Comparison of ENCODE assay signal across 8 cellular contexts in genomic region chr3:3998140-3998977, GRCh38.
DNase-seq lines count a peak whose midpoint lies in the region; ATAC-seq and TF ChIP-seq lines count a peak whose summit lies in the region.

No MANE protein-coding gene starts in this region.

- H3K27ac ChIP-seq in cardiac muscle cell (no peak overlapping the region), spleen (no peak overlapping the region)

- no peaks in the 10 kb centered on the region for H3K27me3 ChIP-seq in cardiac muscle cell
- H3K27me3 ChIP-seq in spleen (replicated peaks in 1 of 7) = no peaks in the 10 kb centered on the region

- TF ChIP-seq CTCF in cardiac muscle cell (IDR thresholded peaks at IDR 0.05; ENCODE audit: low read depth, low read length) (peak; percentile 16), foreskin fibroblast (IDR thresholded peaks at IDR 0.05; ENCODE audit: low read depth, low read length) (peak; percentile 13), spleen (IDR thresholded peaks at IDR 0.05 in 8 of 11, conservative IDR thresholded peaks at IDR 0.05 in 3 of 11) (peak in 9 of 11 experiments; percentile 28 to 74 (median 59))

- DNase-seq in cardiac muscle cell (ENCODE audit: low read depth in 1 of 2, low spot score in 1 of 2) (peak; percentile 7 to 36), cardiac septum (ENCODE audit: low spot score) (no peak), KBM-7 (peak; percentile 71), SHP77 (lab: John Stamatoyannopoulos, UW) (peak; percentile 40 to 55), foreskin fibroblast (no peak), spleen (no peak)

- H3K9me3 ChIP-seq in cardiac muscle cell (ENCODE audit: low read depth) (no peaks in the 10 kb centered on the region), spleen (peaks cover 0 to 26% (median 4%) of the 10 kb centered on the region in 8 donors)

- H3K4me3 ChIP-seq in cardiac muscle cell = no peak overlapping the region
- H3K4me3 ChIP-seq in foreskin fibroblast (ENCODE audit: low read depth in 1 of 2, low read length in 2 of 2) = no peak overlapping the region
- H3K4me3 ChIP-seq in spleen = no peak overlapping the region

- H3K4me1 ChIP-seq in cardiac muscle cell (ENCODE audit: low read depth) = no peaks in the 10 kb centered on the region
- H3K4me1 ChIP-seq in spleen = no peaks in the 10 kb centered on the region

- no peak for TF ChIP-seq POLR2A in spleen (IDR thresholded peaks at IDR 0.05)

- in situ Hi-C loops in KBM-7 (cut with MboI; ENCODE audit: low pct_unique_long_range_greater_than_20kb, low sequenced_read_pairs) = no loop called here

- peak; percentile 83 for ATAC-seq in GM21576 (IDR thresholded peaks at IDR 0.05; ENCODE audit: unreplicated experiment)
- no peak for ATAC-seq in GM21737 (IDR thresholded peaks at IDR 0.05; ENCODE audit: unreplicated experiment)

- intact Hi-C loops in cardiac septum (cut with DNase I) = loop anchor here (5.0 kb wide), 1 partner anchor 801 kb away; no protein-coding TSS in a partner anchor
- intact Hi-C loops in spleen (cut with DNase I; ENCODE audit: low total_unique reads) = loop anchor here (10.0 kb wide), 1 partner anchor 794 kb away; no protein-coding TSS in a partner anchor

- WGBS in spleen, 5 donors = 38 to 46% (median 40%) methylated on average over 6 of the region's 6 CpGs

- H3K36me3 ChIP-seq in cardiac muscle cell = no peaks in the 10 kb centered on the region
- no peaks in the 10 kb centered on the region for H3K36me3 ChIP-seq in spleen

Comparison
In these comparisons a context has a peak if more than half of its experiments do, and no peak if none do; other contexts are left out.
1. DNase-seq: peak in cardiac muscle cell (2 of 2), KBM-7 (single experiment) and SHP77 (2 of 2); none in cardiac septum (single experiment), foreskin fibroblast (0 of 2) and spleen (single experiment).
2. Peak in every context shown above with its lines, with median percentiles within 50 percentile points of each other: CTCF ChIP-seq.